1 cellular context compared by ENCODE assay signal in the genomic region with DNA sequence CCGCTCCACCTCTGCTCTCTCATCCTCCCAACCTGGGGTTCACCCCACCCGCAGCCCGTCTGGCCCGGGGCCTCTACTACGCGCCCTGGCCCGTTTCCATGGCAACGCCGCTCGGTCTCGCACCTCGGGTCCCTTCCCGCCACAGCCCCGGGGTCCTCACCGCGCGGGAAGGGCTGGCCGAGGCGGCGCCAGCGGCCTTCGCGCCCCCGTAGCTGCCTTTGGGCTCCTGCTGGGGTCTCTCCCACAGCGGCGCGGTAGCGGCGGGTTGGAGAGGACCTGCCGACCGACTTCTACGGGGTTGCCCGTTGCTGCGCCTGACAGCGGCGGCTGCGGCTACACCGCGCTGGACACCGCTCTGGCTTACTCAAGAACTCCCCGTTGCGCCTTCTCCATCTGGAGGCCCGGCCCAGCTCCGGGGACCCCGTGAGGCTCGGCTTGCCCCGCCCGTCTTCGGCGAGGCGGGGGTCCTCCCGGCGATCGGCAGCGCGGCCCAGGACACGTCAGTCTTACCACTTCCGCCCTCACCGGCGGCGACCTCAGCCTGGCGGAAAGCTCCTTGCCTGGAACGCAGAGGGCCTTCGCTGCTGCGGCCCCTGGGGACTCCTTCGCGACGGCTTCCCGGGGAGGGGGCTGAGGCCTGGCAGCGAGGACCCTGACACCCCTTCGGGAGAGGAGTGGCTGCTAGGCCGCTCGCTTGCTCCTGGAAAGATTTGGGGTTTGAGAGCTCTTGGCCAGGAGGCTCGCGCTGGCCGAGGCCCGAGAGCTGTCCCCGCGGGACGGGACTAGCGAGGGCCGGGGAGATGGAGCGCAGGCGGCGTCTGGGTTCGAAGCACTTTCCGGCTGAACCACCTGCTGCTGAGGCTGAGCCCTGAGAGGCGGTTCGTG.
TF ChIP-seq lines count a peak whose summit lies in the region.

A gene with protein sequence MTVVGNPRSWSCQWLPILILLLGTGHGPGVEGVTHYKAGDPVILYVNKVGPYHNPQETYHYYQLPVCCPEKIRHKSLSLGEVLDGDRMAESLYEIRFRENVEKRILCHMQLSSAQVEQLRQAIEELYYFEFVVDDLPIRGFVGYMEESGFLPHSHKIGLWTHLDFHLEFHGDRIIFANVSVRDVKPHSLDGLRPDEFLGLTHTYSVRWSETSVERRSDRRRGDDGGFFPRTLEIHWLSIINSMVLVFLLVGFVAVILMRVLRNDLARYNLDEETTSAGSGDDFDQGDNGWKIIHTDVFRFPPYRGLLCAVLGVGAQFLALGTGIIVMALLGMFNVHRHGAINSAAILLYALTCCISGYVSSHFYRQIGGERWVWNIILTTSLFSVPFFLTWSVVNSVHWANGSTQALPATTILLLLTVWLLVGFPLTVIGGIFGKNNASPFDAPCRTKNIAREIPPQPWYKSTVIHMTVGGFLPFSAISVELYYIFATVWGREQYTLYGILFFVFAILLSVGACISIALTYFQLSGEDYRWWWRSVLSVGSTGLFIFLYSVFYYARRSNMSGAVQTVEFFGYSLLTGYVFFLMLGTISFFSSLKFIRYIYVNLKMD (minus strand): TSS at position 256 of the 885 bp plus-strand sequence. CDS start 422 bp downstream, outside the sequence.

TF ChIP-seq in HepG2, 621 proteins besides CTCF, POLR2A, EP300 and RAD21 (continued from another document and continues in another):
- TF ChIP-seq PRDM4 (CRISPR knock-in tag; IDR thresholded peaks at IDR 0.05; ENCODE audit: borderline replicate concordance): peak; percentile 79; the same call in 1 of the 2 replicates
- TF ChIP-seq ZHX2 (IDR thresholded peaks at IDR 0.05; ENCODE audit: low read depth): peak; percentile 93
- peak; percentile 94 for TF ChIP-seq ZHX2 (CRISPR knock-in tag; IDR thresholded peaks at IDR 0.05; ENCODE audit: borderline replicate concordance)
- TF ChIP-seq PRMT3 (CRISPR knock-in tag; IDR thresholded peaks at IDR 0.05; ENCODE audit: borderline replicate concordance, low read depth): no peak
- peak; percentile 84; the same call in 1 of the 2 replicates for TF ChIP-seq ZSCAN21 (CRISPR knock-in tag; IDR thresholded peaks at IDR 0.05; ENCODE audit: borderline replicate concordance)
- TF ChIP-seq, protein P1, sequence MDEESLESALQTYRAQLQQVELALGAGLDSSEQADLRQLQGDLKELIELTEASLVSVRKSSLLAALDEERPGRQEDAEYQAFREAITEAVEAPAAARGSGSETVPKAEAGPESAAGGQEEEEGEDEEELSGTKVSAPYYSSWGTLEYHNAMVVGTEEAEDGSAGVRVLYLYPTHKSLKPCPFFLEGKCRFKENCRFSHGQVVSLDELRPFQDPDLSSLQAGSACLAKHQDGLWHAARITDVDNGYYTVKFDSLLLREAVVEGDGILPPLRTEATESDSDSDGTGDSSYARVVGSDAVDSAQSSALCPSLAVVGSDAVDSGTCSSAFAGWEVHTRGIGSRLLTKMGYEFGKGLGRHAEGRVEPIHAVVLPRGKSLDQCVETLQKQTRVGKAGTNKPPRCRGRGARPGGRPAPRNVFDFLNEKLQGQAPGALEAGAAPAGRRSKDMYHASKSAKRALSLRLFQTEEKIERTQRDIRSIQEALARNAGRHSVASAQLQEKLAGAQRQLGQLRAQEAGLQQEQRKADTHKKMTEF (CRISPR knock-in tag; IDR thresholded peaks at IDR 0.05): peak; percentile 100
- TF ChIP-seq, protein P2, sequence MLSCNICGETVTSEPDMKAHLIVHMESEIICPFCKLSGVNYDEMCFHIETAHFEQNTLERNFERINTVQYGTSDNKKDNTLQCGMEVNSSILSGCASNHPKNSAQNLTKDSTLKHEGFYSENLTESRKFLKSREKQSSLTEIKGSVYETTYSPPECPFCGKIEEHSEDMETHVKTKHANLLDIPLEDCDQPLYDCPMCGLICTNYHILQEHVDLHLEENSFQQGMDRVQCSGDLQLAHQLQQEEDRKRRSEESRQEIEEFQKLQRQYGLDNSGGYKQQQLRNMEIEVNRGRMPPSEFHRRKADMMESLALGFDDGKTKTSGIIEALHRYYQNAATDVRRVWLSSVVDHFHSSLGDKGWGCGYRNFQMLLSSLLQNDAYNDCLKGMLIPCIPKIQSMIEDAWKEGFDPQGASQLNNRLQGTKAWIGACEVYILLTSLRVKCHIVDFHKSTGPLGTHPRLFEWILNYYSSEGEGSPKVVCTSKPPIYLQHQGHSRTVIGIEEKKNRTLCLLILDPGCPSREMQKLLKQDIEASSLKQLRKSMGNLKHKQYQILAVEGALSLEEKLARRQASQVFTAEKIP (CRISPR knock-in tag; IDR thresholded peaks at IDR 0.05; ENCODE audit: borderline replicate concordance): no peak
- peak; percentile 98 for TF ChIP-seq ZNF775 (CRISPR knock-in tag; IDR thresholded peaks at IDR 0.05; ENCODE audit: borderline replicate concordance)
- TF ChIP-seq, protein P3, sequence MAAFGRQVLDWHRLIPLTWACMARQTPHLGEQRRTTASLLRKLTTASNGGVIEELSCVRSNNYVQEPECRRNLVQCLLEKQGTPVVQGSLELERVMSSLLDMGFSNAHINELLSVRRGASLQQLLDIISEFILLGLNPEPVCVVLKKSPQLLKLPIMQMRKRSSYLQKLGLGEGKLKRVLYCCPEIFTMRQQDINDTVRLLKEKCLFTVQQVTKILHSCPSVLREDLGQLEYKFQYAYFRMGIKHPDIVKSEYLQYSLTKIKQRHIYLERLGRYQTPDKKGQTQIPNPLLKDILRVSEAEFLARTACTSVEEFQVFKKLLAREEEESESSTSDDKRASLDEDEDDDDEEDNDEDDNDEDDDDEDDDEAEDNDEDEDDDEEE (CRISPR knock-in tag; IDR thresholded peaks at IDR 0.05): peak; percentile 99
- peak; percentile 92 for TF ChIP-seq NFE2L1 (CRISPR knock-in tag; IDR thresholded peaks at IDR 0.05; ENCODE audit: borderline replicate concordance)
- TF ChIP-seq, protein P4, sequence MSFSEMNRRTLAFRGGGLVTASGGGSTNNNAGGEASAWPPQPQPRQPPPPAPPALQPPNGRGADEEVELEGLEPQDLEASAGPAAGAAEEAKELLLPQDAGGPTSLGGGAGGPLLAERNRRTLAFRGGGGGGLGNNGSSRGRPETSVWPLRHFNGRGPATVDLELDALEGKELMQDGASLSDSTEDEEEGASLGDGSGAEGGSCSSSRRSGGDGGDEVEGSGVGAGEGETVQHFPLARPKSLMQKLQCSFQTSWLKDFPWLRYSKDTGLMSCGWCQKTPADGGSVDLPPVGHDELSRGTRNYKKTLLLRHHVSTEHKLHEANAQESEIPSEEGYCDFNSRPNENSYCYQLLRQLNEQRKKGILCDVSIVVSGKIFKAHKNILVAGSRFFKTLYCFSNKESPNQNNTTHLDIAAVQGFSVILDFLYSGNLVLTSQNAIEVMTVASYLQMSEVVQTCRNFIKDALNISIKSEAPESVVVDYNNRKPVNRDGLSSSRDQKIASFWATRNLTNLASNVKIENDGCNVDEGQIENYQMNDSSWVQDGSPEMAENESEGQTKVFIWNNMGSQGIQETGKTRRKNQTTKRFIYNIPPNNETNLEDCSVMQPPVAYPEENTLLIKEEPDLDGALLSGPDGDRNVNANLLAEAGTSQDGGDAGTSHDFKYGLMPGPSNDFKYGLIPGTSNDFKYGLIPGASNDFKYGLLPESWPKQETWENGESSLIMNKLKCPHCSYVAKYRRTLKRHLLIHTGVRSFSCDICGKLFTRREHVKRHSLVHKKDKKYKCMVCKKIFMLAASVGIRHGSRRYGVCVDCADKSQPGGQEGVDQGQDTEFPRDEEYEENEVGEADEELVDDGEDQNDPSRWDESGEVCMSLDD (CRISPR knock-in tag; IDR thresholded peaks at IDR 0.05; ENCODE audit: borderline replicate concordance): peak; percentile 92
- peak; percentile 47 for TF ChIP-seq ZBTB14 (CRISPR knock-in tag; IDR thresholded peaks at IDR 0.05)
- peak; percentile 93 for TF ChIP-seq ISL2 (CRISPR knock-in tag; IDR thresholded peaks at IDR 0.05)
- TF ChIP-seq ZSCAN20 (CRISPR knock-in tag; IDR thresholded peaks at IDR 0.05; ENCODE audit: borderline replicate concordance): peak; percentile 98
- TF ChIP-seq GTF3A (CRISPR knock-in tag; conservative IDR thresholded peaks at IDR 0.05): peak; percentile 99
- no peak for TF ChIP-seq REL (CRISPR knock-in tag; conservative IDR thresholded peaks at IDR 0.05)
- no peak for TF ChIP-seq ZNF770 (CRISPR knock-in tag; IDR thresholded peaks at IDR 0.05)
- TF ChIP-seq NFRKB (IDR thresholded peaks at IDR 0.05): no peak
- peak; percentile 99 for TF ChIP-seq KAT8 (CRISPR knock-in tag; IDR thresholded peaks at IDR 0.05)
- no peak for TF ChIP-seq GRHL1 (CRISPR knock-in tag; conservative IDR thresholded peaks at IDR 0.05)
- peak; percentile 69; the same call in 1 of the 2 replicates for TF ChIP-seq SP2 (CRISPR knock-in tag; IDR thresholded peaks at IDR 0.05)
